ENCODE assay signal across 8 cellular contexts in genomic region chr9:97906236-97906831, GRCh38. TPM values are rescaled to one million over a fixed set of nuclear protein-coding genes. Genes with fewer than 3 reads are reported as not detected.
DNase-seq lines count a peak whose midpoint lies in the region; ATAC-seq and TF ChIP-seq lines count a peak whose summit lies in the region.

No MANE protein-coding gene starts in this region.

- H3K36me3 Mint-ChIP-seq in CD8-positive, alpha-beta T cell, result peaks cover 50% of the 10 kb centered on the region
- peaks cover 44% of the 10 kb centered on the region for H3K36me3 Mint-ChIP-seq in T-helper 1 cell treated with Interleukin-12 subunit alpha and Interleukin-12 subunit beta and Interleukin-4 antibody, amounts not matched to agents 30 μg/mL and 1 μg/mL, for 36 hours (ENCODE audit: low read depth)
- peaks cover 43% of the 10 kb centered on the region for H3K36me3 Mint-ChIP-seq in central memory CD8-positive, alpha-beta T cell (ENCODE audit: insufficient read depth)

- H3K4me1 ChIP-seq in CD8-positive, alpha-beta T cell (ENCODE audit: insufficient read depth, low read length), result peaks cover 92% of the 10 kb centered on the region
- H3K4me1 ChIP-seq in osteoblast (ENCODE audit: insufficient read depth, low read length), result peaks cover 2% of the 10 kb centered on the region

- H3K4me2 ChIP-seq in osteoblast (ENCODE audit: insufficient read depth, low read length), result no peak overlapping the region

- intact Hi-C loops in CD8-positive, alpha-beta T cell (cut with DNase I, micrococcal nuclease), result loop anchor here (1.0 to 5.0 kb wide), 3 partner anchors 16 to 351 kb away; partner anchors contain the start of genes NCBP1 (in 1 of the 2), TBC1D2 (in 1 of the 2), TRMO (in 1 of the 2) and TSTD2 (in 1 of the 2)

- H3K27ac Mint-ChIP-seq in CD8-positive, alpha-beta T cell, result peak overlapping the region; percentile 97
- peak overlapping the region; percentile 94 for H3K27ac Mint-ChIP-seq in T-helper 1 cell treated with Interleukin-12 subunit alpha and Interleukin-12 subunit beta and Interleukin-4 antibody, amounts not matched to agents 30 μg/mL and 1 μg/mL, for 36 hours
- peak overlapping the region; percentile 95 for H3K27ac Mint-ChIP-seq in central memory CD8-positive, alpha-beta T cell (ENCODE audit: low read depth)

- H2AFZ ChIP-seq in osteoblast (ENCODE audit: low read length), result no peak overlapping the region

- no peaks in the 10 kb centered on the region for H3K9me3 ChIP-seq in CD8-positive, alpha-beta T cell (ENCODE audit: low read length)
- no peaks in the 10 kb centered on the region for H3K9me3 ChIP-seq in osteoblast (ENCODE audit: low read depth, low read length)

- ATAC-seq in CD8-positive, alpha-beta T cell, result peak; percentile 26
- peak; percentile 37 for ATAC-seq in central memory CD8-positive, alpha-beta T cell (replicated peaks; ENCODE audit: extremely low read depth, poor library complexity, severe bottlenecking)
- no peak for ATAC-seq in HG02588 (IDR thresholded peaks at IDR 0.05; ENCODE audit: unreplicated experiment)
- ATAC-seq in GM18505 (IDR thresholded peaks at IDR 0.05; ENCODE audit: unreplicated experiment), result no peak
- ATAC-seq in HG03378 (IDR thresholded peaks at IDR 0.05; ENCODE audit: unreplicated experiment), result no peak

- peaks cover 16% of the 10 kb centered on the region for H3K36me3 ChIP-seq in CD8-positive, alpha-beta T cell (ENCODE audit: insufficient read depth, low read length)
- H3K36me3 ChIP-seq in osteoblast (ENCODE audit: insufficient read depth, low read length), result no peaks in the 10 kb centered on the region

- TF ChIP-seq POLR2A in GM18505 (IDR thresholded peaks at IDR 0.05; ENCODE audit: borderline replicate concordance, extremely low read depth, insufficient read depth, insufficient read length), result no peak

- no peaks in the 10 kb centered on the region for H3K27me3 ChIP-seq in CD8-positive, alpha-beta T cell (ENCODE audit: insufficient read depth, low read length)
- no peaks in the 10 kb centered on the region for H3K27me3 ChIP-seq in osteoblast (ENCODE audit: insufficient read depth, low read length)

- H3K79me2 ChIP-seq in osteoblast (ENCODE audit: insufficient read depth, low read length), result peaks cover 4% of the 10 kb centered on the region

- peaks cover 3% of the 10 kb centered on the region for H4K20me1 ChIP-seq in osteoblast (ENCODE audit: insufficient read depth, low read length)

- no peak for TF ChIP-seq CTCF in CD8-positive, alpha-beta T cell (IDR thresholded peaks at IDR 0.05)
- TF ChIP-seq CTCF in osteoblast (IDR thresholded peaks at IDR 0.05; ENCODE audit: extremely low read depth, low read depth, low read length), result no peak

- no peaks in the 10 kb centered on the region for H3K9me3 Mint-ChIP-seq in CD8-positive, alpha-beta T cell
- no peaks in the 10 kb centered on the region for H3K9me3 Mint-ChIP-seq in T-helper 1 cell treated with Interleukin-12 subunit alpha and Interleukin-12 subunit beta and Interleukin-4 antibody, amounts not matched to agents 30 μg/mL and 1 μg/mL, for 36 hours
- H3K9me3 Mint-ChIP-seq in central memory CD8-positive, alpha-beta T cell, result no peaks in the 10 kb centered on the region

- peaks cover 88% of the 10 kb centered on the region for H3K4me1 Mint-ChIP-seq in CD8-positive, alpha-beta T cell (ENCODE audit: low read depth)
- H3K4me1 Mint-ChIP-seq in T-helper 1 cell treated with Interleukin-12 subunit alpha and Interleukin-12 subunit beta and Interleukin-4 antibody, amounts not matched to agents 30 μg/mL and 1 μg/mL, for 36 hours (ENCODE audit: low read depth), result peaks cover 61% of the 10 kb centered on the region
- H3K4me1 Mint-ChIP-seq in central memory CD8-positive, alpha-beta T cell, result peaks cover 58% of the 10 kb centered on the region

- POLR2A ChIA-PET in CD8-positive, alpha-beta T cell (lab: Charles Lee), result interaction anchor here (0.6 to 4.0 kb wide), 8 partner anchors 9 to 224 kb away, joined by 3 to 83 read pairs (median 4); partner anchors contain the start of genes ANP32B, TRMO and XPA

- CTCF ChIA-PET in CD8-positive, alpha-beta T cell (lab: Charles Lee), result interaction anchor here (0.6 to 12.9 kb wide), 4 partner anchors 13 to 1239 kb away, joined by 3 to 196 read pairs (median 99); partner anchors contain the start of gene TRMO

- H3K4me3 Mint-ChIP-seq in CD8-positive, alpha-beta T cell, result peak overlapping the region; percentile 80
- peak overlapping the region; percentile 80 for H3K4me3 Mint-ChIP-seq in T-helper 1 cell treated with Interleukin-12 subunit alpha and Interleukin-12 subunit beta and Interleukin-4 antibody, amounts not matched to agents 30 μg/mL and 1 μg/mL, for 36 hours
- H3K4me3 Mint-ChIP-seq in central memory CD8-positive, alpha-beta T cell, result peak overlapping the region; percentile 76

- no peaks in the 10 kb centered on the region for H3K27me3 Mint-ChIP-seq in CD8-positive, alpha-beta T cell (ENCODE audit: low read depth)
- H3K27me3 Mint-ChIP-seq in T-helper 1 cell treated with Interleukin-12 subunit alpha and Interleukin-12 subunit beta and Interleukin-4 antibody, amounts not matched to agents 30 μg/mL and 1 μg/mL, for 36 hours (ENCODE audit: low read depth), result no peaks in the 10 kb centered on the region
- H3K27me3 Mint-ChIP-seq in central memory CD8-positive, alpha-beta T cell, result no peaks in the 10 kb centered on the region

- peak overlapping the region; percentile 54 for H3K27ac ChIP-seq in CD8-positive, alpha-beta T cell (ENCODE audit: low read depth, low read length)
- H3K27ac ChIP-seq in osteoblast (ENCODE audit: low read depth, low read length), result peak overlapping the region; percentile 38

- peak in 2 of 7 experiments; percentile 66 to 78 for DNase-seq in CD8-positive, alpha-beta T cell
- peak in 1 of 2 donors; percentile 41 for DNase-seq in central memory CD8-positive, alpha-beta T cell (ENCODE audit: low spot score in 2 of 2)
- DNase-seq in osteoblast (ENCODE audit: insufficient read length, low spot score, missing footprints), result peak; percentile 70
- DNase-seq in COR-L47 (lab: John Stamatoyannopoulos, UW), result no peak

- H3K4me3 ChIP-seq in CD8-positive, alpha-beta T cell (ENCODE audit: low read depth, low read length), result peak overlapping the region; percentile 4
- H3K4me3 ChIP-seq in osteoblast (ENCODE audit: insufficient read depth, low read length), result no peak overlapping the region

RNA-seq across cellular contexts. Expression of gene TRMO, which starts 16.0 kb away (rescaled TPM):
- total RNA-seq in CD8-positive, alpha-beta T cell, result 10 to 100 TPM; 45.7 to 50.6 TPM
- total RNA-seq in osteoblast, result 23.9 and 26.5 TPM in 2 replicates

RNA-seq across cellular contexts. Expression of gene HEMGN, which starts 31.6 kb away (rescaled TPM):
- total RNA-seq in CD8-positive, alpha-beta T cell, result under 1 TPM; 0.14 to 0.33 TPM
- not detected in 2 replicates for total RNA-seq in osteoblast

RNA-seq across cellular contexts. Expression of gene FOXE1, which starts 53.3 kb away (rescaled TPM):
- under 1 TPM in 1 of 2 experiments, not detected in 1; 0.08 TPM for total RNA-seq in CD8-positive, alpha-beta T cell
- not detected in 2 replicates for total RNA-seq in osteoblast

Comparison
In these comparisons a context has a peak if more than half of its experiments do, and no peak if none do; other contexts are left out.
1. ATAC-seq: peak in CD8-positive, alpha-beta T cell (single experiment) and central memory CD8-positive, alpha-beta T cell (single experiment); none in HG02588 (single experiment), GM18505 (single experiment) and HG03378 (single experiment).
2. Peak in every context shown above with its lines, with median percentiles within 50 percentile points of each other: H3K27ac Mint-ChIP-seq and H3K4me3 Mint-ChIP-seq.